ENCODE assay signal across 11 cellular contexts in genomic region chr22:41914611-41915034, GRCh38. TPM values are rescaled to one million over a fixed set of nuclear protein-coding genes. Genes with fewer than 3 reads are reported as not detected.
DNase-seq lines count a peak whose midpoint lies in the region; ATAC-seq and TF ChIP-seq lines count a peak whose summit lies in the region.
"Had no signal": no experiment of that assay in that cellular context is flagged by ENCODE, and none has a peak within 500 bp of the region (broad histone marks: within the 10 kb centered on the region; RNA-seq: fewer than 3 reads in every experiment).

No MANE protein-coding gene starts in this region.

- peaks cover 9% of the 10 kb centered on the region for H3K4me1 ChIP-seq in mesodermal cell (ENCODE audit: control insufficient read depth, insufficient read depth, low read length, poor library complexity, severe bottlenecking)

- no peaks in the 10 kb centered on the region for H3K36me3 ChIP-seq in mesodermal cell (ENCODE audit: control insufficient read depth, insufficient read depth, low read length)
- H3K36me3 ChIP-seq: thyroid gland had no signal

- DNase-seq in GM12865 (ENCODE audit: low read depth): no peak
- DNase-seq in stimulated activated naive CD4-positive, alpha-beta T cell (lab: John Stamatoyannopoulos, UW): no peak
- DNase-seq in epidermal melanocyte (ENCODE audit: insufficient read length, low spot score): no peak
- DNase-seq in stimulated activated naive CD4-positive, alpha-beta T cell treated with Interleukin-2 at 50 U/mL for 16 hours (lab: John Stamatoyannopoulos, UW): no peak

- WGBS in mesodermal cell (ENCODE audit: insufficient coverage in 2 of 2), 2 experiments: 1% methylated on average over 59 to 65 of the region's 67 CpGs

- ATAC-seq in HG03354 (IDR thresholded peaks at IDR 0.05; ENCODE audit: poor library complexity, severe bottlenecking, unreplicated experiment): no peak

- H3K9me3 ChIP-seq in mesodermal cell (ENCODE audit: control insufficient read depth, low read length): no peaks in the 10 kb centered on the region
- H3K9me3 ChIP-seq: thyroid gland had no signal

- TF ChIP-seq CTCF in 22Rv1 (IDR thresholded peaks at IDR 0.05): no peak
- no peak for TF ChIP-seq CTCF in GM12865 (IDR thresholded peaks at IDR 0.05; ENCODE audit: insufficient read depth, low read depth, low read length, missing control alignments)
- no peak for TF ChIP-seq CTCF in VCaP (conservative IDR thresholded peaks at IDR 0.05)

- H3K4me3 ChIP-seq in GM12865 (ENCODE audit: low read depth, low read length): peak overlapping the region; percentile 41
- peak overlapping the region; percentile 29 for H3K4me3 ChIP-seq in mesodermal cell (ENCODE audit: extremely low read depth, insufficient read depth, low read length, poor library complexity, severe bottlenecking)

- H3K27ac ChIP-seq in 22Rv1: peak overlapping the region; percentile 42; the same call in 1 of the 2 replicates
- peak overlapping the region; percentile 24; the same call in 1 of the 2 replicates for H3K27ac ChIP-seq in VCaP
- no peak overlapping the region for H3K27ac ChIP-seq in mesodermal cell (ENCODE audit: low read depth, low read length, severe bottlenecking)
- H3K27ac ChIP-seq: KMS-11, thyroid gland had no signal

RNA-seq across cellular contexts. Expression of gene SHISA8, which starts 0.3 kb away (rescaled TPM):
- polyA plus RNA-seq in mesodermal cell (2013, experiment 1 of 2): not detected
- not detected for polyA plus RNA-seq in mesodermal cell (2013, experiment 2 of 2)
- polyA plus RNA-seq: CD8-positive, alpha-beta memory T cell had no signal

RNA-seq across cellular contexts. Expression of gene TNFRSF13C, which starts 12.0 kb away (rescaled TPM):
- 0.92 TPM for polyA plus RNA-seq in mesodermal cell (2013, experiment 1 of 2)
- polyA plus RNA-seq in mesodermal cell (2013, experiment 2 of 2): 1.1 TPM

RNA-seq across cellular contexts. Expression of gene CENPM, which starts 32.3 kb away (rescaled TPM):
- polyA plus RNA-seq in mesodermal cell (2013, experiment 1 of 2): 14.5 TPM
- polyA plus RNA-seq in mesodermal cell (2013, experiment 2 of 2): 14.1 TPM

RNA-seq across cellular contexts. Expression of gene SEPTIN3, which starts 54.6 kb away (rescaled TPM):
- polyA plus RNA-seq in mesodermal cell (2013, experiment 1 of 2): 6.2 TPM
- 3.4 TPM for polyA plus RNA-seq in mesodermal cell (2013, experiment 2 of 2)
- polyA plus RNA-seq: CD8-positive, alpha-beta memory T cell had no signal
